In genomic region chr1:80878343-80878742, GRCh38 we compare ENCODE assay signal across 29 cellular contexts.
"Had no signal": no experiment of that assay in that cellular context is flagged by ENCODE, and none has a peak within 500 bp of the region (broad histone marks: within the 10 kb centered on the region; RNA-seq: fewer than 3 reads in every experiment).

No MANE protein-coding gene starts in this region.

- H3K4me1 ChIP-seq: stomach, suprapubic skin, testis, thyroid gland, tibial artery, tibial nerve, transverse colon, upper lobe of left lung, upper lobe of right lung, uterus, vagina had no signal

- H3K4me1 Mint-ChIP-seq: stimulated activated effector memory CD8-positive, alpha-beta T cell treated with anti-CD3 and anti-CD28 coated beads, Interleukin-12 subunit alpha, Interleukin-12 subunit beta, amount 100 ng/mL, for 72 hours; stimulated activated memory B cell treated with anti-CD40 and anti-IgM and Interleukin-4, amounts not matched to agents 10 μg/mL and 1 μg/mL and 100 μg/mL, for 72 hours; stimulated activated naive B cell treated with anti-CD40 and anti-IgM and Interleukin-4, amounts not matched to agents 10 μg/mL and 1 μg/mL and 100 μg/mL, for 72 hours; stimulated activated naive CD8-positive, alpha-beta T cell treated with anti-CD3 and anti-CD28 coated beads, Interleukin-15, amount 100 ng/mL, for 72 hours had no signal

- H3K9me3 ChIP-seq: stomach, suprapubic skin, testis, thoracic aorta, thyroid gland, tibial artery, tibial nerve, transverse colon, upper lobe of left lung, upper lobe of right lung, uterus, vagina had no signal

- H3K27me3 ChIP-seq: stomach, suprapubic skin, testis, thyroid gland, tibial artery, tibial nerve, transverse colon, upper lobe of left lung, upper lobe of right lung, uterus, vagina had no signal

- H3K27ac Mint-ChIP-seq: stimulated activated effector memory CD8-positive, alpha-beta T cell treated with anti-CD3 and anti-CD28 coated beads, Interleukin-12 subunit alpha, Interleukin-12 subunit beta, amount 100 ng/mL, for 72 hours; stimulated activated memory B cell treated with anti-CD40 and anti-IgM and Interleukin-4, amounts not matched to agents 10 μg/mL and 1 μg/mL and 100 μg/mL, for 72 hours; stimulated activated naive B cell treated with anti-CD40 and anti-IgM and Interleukin-4, amounts not matched to agents 10 μg/mL and 1 μg/mL and 100 μg/mL, for 72 hours; stimulated activated naive CD8-positive, alpha-beta T cell treated with anti-CD3 and anti-CD28 coated beads, Interleukin-15, amount 100 ng/mL, for 72 hours; stimulated activated naive CD8-positive, alpha-beta T cell treated with anti-CD3 and anti-CD28 coated beads, Interleukin-15, Interleukin-2, amounts not matched to agents 100 ng/mL and 50 ng/mL, for 24 hours; type B pancreatic cell had no signal

- H3K36me3 ChIP-seq: stomach, suprapubic skin, thoracic aorta, thyroid gland, tibial artery, tibial nerve, transverse colon, upper lobe of left lung, upper lobe of right lung, uterus, vagina had no signal

- H3K9me3 Mint-ChIP-seq: stimulated activated memory B cell treated with anti-CD40 and anti-IgM and Interleukin-4, amounts not matched to agents 10 μg/mL and 1 μg/mL and 100 μg/mL, for 72 hours; type B pancreatic cell had no signal

- DNase-seq: stimulated activated CD4-positive, alpha-beta T cell treated with anti-CD3 and anti-CD28 coated beads, Interleukin-2, amount 100 ng/mL, for 48 hours; stimulated activated CD4-positive, alpha-beta T cell treated with anti-CD3 and anti-CD28 coated beads, Interleukin-4, amount 100 ng/mL, for 1 hour; stimulated activated CD4-positive, alpha-beta T cell treated with anti-CD3 and anti-CD28 coated beads, Interleukin-4, amount 100 ng/mL, for 24 hours; stimulated activated CD4-positive, alpha-beta T cell treated with anti-CD3 and anti-CD28 coated beads, Interleukin-4, amount 100 ng/mL, for 4 hours; stimulated activated CD8-positive, alpha-beta memory T cell treated with anti-CD3 and anti-CD28 coated beads, Interleukin-4, amount 100 ng/mL, for 48 hours; stimulated activated naive B cell treated with anti-CD40 and anti-IgM and Interleukin-4, amounts not matched to agents 10 μg/mL and 1 μg/mL and 100 μg/mL, for 72 hours; stimulated activated naive CD4-positive, alpha-beta T cell; stimulated activated naive CD4-positive, alpha-beta T cell treated with Interleukin-2 at 50 U/mL for 16 hours; stimulated activated naive CD8-positive, alpha-beta T cell treated with anti-CD3 and anti-CD28 coated beads, Interleukin-15, amount 100 ng/mL, for 72 hours; stimulated activated naive CD8-positive, alpha-beta T cell treated with anti-CD3 and anti-CD28 coated beads, Interleukin-15, Interleukin-2, amounts not matched to agents 100 U/mL and 50 U/mL, for 24 hours; stomach; substantia nigra; testis; thyroid gland; tibial artery; transverse colon; trophoblast cell; upper lobe of left lung; upper lobe of right lung; uterus had no signal

- H3K4me3 ChIP-seq: stomach, suprapubic skin, testis, thoracic aorta, thyroid gland, tibial artery, tibial nerve, transverse colon, upper lobe of left lung, upper lobe of right lung, uterus, vagina had no signal

- H3K27me3 Mint-ChIP-seq: stimulated activated memory B cell treated with anti-CD40 and anti-IgM and Interleukin-4, amounts not matched to agents 10 μg/mL and 1 μg/mL and 100 μg/mL, for 72 hours; stimulated activated naive B cell treated with anti-CD40 and anti-IgM and Interleukin-4, amounts not matched to agents 10 μg/mL and 1 μg/mL and 100 μg/mL, for 72 hours; stimulated activated naive CD8-positive, alpha-beta T cell treated with anti-CD3 and anti-CD28 coated beads, Interleukin-15, amount 100 ng/mL, for 72 hours; stimulated activated naive CD8-positive, alpha-beta T cell treated with anti-CD3 and anti-CD28 coated beads, Interleukin-15, Interleukin-2, amounts not matched to agents 100 ng/mL and 50 ng/mL, for 24 hours; type B pancreatic cell had no signal

- H3K36me3 Mint-ChIP-seq: stimulated activated effector memory CD8-positive, alpha-beta T cell treated with anti-CD3 and anti-CD28 coated beads, Interleukin-12 subunit alpha, Interleukin-12 subunit beta, amount 100 ng/mL, for 72 hours; stimulated activated memory B cell treated with anti-CD40 and anti-IgM and Interleukin-4, amounts not matched to agents 10 μg/mL and 1 μg/mL and 100 μg/mL, for 72 hours; stimulated activated naive B cell treated with anti-CD40 and anti-IgM and Interleukin-4, amounts not matched to agents 10 μg/mL and 1 μg/mL and 100 μg/mL, for 72 hours; type B pancreatic cell had no signal

- H3K4me3 Mint-ChIP-seq: stimulated activated effector memory CD8-positive, alpha-beta T cell treated with anti-CD3 and anti-CD28 coated beads, Interleukin-12 subunit alpha, Interleukin-12 subunit beta, amount 100 ng/mL, for 72 hours; stimulated activated memory B cell treated with anti-CD40 and anti-IgM and Interleukin-4, amounts not matched to agents 10 μg/mL and 1 μg/mL and 100 μg/mL, for 72 hours; stimulated activated naive B cell treated with anti-CD40 and anti-IgM and Interleukin-4, amounts not matched to agents 10 μg/mL and 1 μg/mL and 100 μg/mL, for 72 hours; stimulated activated naive CD8-positive, alpha-beta T cell treated with anti-CD3 and anti-CD28 coated beads, Interleukin-15, amount 100 ng/mL, for 72 hours; stimulated activated naive CD8-positive, alpha-beta T cell treated with anti-CD3 and anti-CD28 coated beads, Interleukin-15, Interleukin-2, amounts not matched to agents 100 ng/mL and 50 ng/mL, for 24 hours; type B pancreatic cell had no signal

- H3K27ac ChIP-seq: stomach, suprapubic skin, testis, thoracic aorta, thyroid gland, tibial artery, tibial nerve, transverse colon, upper lobe of left lung, upper lobe of right lung, uterus, vagina had no signal

- FAIRE-seq: urothelium cell line had no signal
